Comparison of ENCODE assay signal across 12 cellular contexts in genomic region chr2:68214381-68214780, GRCh38. TPM values are rescaled to one million over a fixed set of nuclear protein-coding genes. Genes with fewer than 3 reads are reported as not detected.
A peak's percentile ranks its signal among the peaks of the same experiment; 100 is the strongest.
DNase-seq lines count a peak whose midpoint lies in the region; ATAC-seq and TF ChIP-seq lines count a peak whose summit lies in the region.
"Had no signal": no experiment of that assay in that cellular context is flagged by ENCODE, and none has a peak within 500 bp of the region (broad histone marks: within the 10 kb centered on the region; RNA-seq: fewer than 3 reads in every experiment).

No MANE protein-coding gene starts in this region.

- H3K9me3 ChIP-seq in tibial nerve: no peaks in the 10 kb centered on the region
- H3K9me3 ChIP-seq: breast epithelium had no signal

- no peak for TF ChIP-seq CTCF in tibial nerve (IDR thresholded peaks at IDR 0.05)

- TF ChIP-seq POLR2A in tibial nerve (IDR thresholded peaks at IDR 0.05): no peak

- POLR2A ChIA-PET in T-cell (lab: Charles Lee): no interaction called here

- H3K27me3 Mint-ChIP-seq in T-cell: no peaks in the 10 kb centered on the region

- H3K27ac ChIP-seq in tibial nerve: no peak overlapping the region
- H3K27ac ChIP-seq: breast epithelium had no signal

- WGBS in tibial nerve, 2 donors: 71 to 81% methylated on average over 5 of the region's 5 CpGs

- H3K27ac Mint-ChIP-seq in T-cell: peak overlapping the region; percentile 45 to 70

- ATAC-seq in GM18511 (IDR thresholded peaks at IDR 0.05; ENCODE audit: unreplicated experiment) (peak; percentile 82), GM21381 (IDR thresholded peaks at IDR 0.05; ENCODE audit: unreplicated experiment) (peak; percentile 75), HG03025 (IDR thresholded peaks at IDR 0.05; ENCODE audit: low FRiP score, unreplicated experiment) (peak; percentile 81), T-cell (replicated peaks in 1 of 4) (no peak)
- ATAC-seq: SK-N-SH treated with all-trans-retinoic acid at 6 μM for 48 hours had no signal

- CTCF ChIA-PET in T-cell (lab: Charles Lee): interaction anchor here in 1 of 2 donors (1.4 kb wide), 1 partner anchor 12 kb away, joined by 4 read pairs; no protein-coding TSS in a partner anchor

- DNase-seq in T-cell (no peak), NCI-H774 (lab: John Stamatoyannopoulos, UW) (no peak), iPS-NIHi11 (ENCODE audit: low spot score) (no peak), tibial nerve (ENCODE audit: low spot score in 2 of 2) (no peak)
- DNase-seq in activated CD4-positive, alpha-beta T cell treated with anti-CD3 and anti-CD28 coated beads for 4 hours: no peak
- DNase-seq: KBM-7, NCI-H2227 treated with DMSO at 0.1 percent for 48 hours had no signal

- H3K4me3 Mint-ChIP-seq in T-cell: no peak overlapping the region

- peaks cover 0 to 40% (median 9%) of the 10 kb centered on the region in 4 donors for H3K4me1 ChIP-seq in tibial nerve
- H3K4me1 ChIP-seq: breast epithelium had no signal

- H3K36me3 ChIP-seq in tibial nerve: peaks cover 0 to 12% (median 0%) of the 10 kb centered on the region in 3 donors
- H3K36me3 ChIP-seq: breast epithelium had no signal

- TF ChIP-seq EP300 in tibial nerve (IDR thresholded peaks at IDR 0.05): no peak

- no peak overlapping the region for H3K4me3 ChIP-seq in tibial nerve
- H3K4me3 ChIP-seq: breast epithelium had no signal

- no peaks in the 10 kb centered on the region for H3K27me3 ChIP-seq in tibial nerve
- H3K27me3 ChIP-seq: breast epithelium had no signal

- peaks cover 37% of the 10 kb centered on the region for H3K36me3 Mint-ChIP-seq in T-cell

- no peaks in the 10 kb centered on the region for H3K9me3 Mint-ChIP-seq in T-cell

- peaks cover 70 to 82% (median 79%) of the 10 kb centered on the region in 3 donors for H3K4me1 Mint-ChIP-seq in T-cell

RNA-seq across cellular contexts. Expression of gene PPP3R1, which starts 38.0 kb away (rescaled TPM):
- total RNA-seq in T-cell (10 to 100 TPM; 53.2 to 65.0 (median 57.7) TPM), tibial nerve (10 to 100 TPM; 31.5 to 41.7 (median 36.3) TPM)

RNA-seq across cellular contexts. Expression of gene PNO1, which starts 56.7 kb away (rescaled TPM):
- total RNA-seq in T-cell (10 to 100 TPM in 4 of 5 donors, 1 to 10 TPM in 1; 9.9 to 26.5 (median 13.1) TPM), tibial nerve (10 to 100 TPM; 12.7 to 28.5 (median 15.4) TPM)

Comparison
In these comparisons a context has a peak if more than half of its experiments do, and no peak if none do; other contexts are left out.
1. ATAC-seq: peak in GM18511 (single experiment), GM21381 (single experiment) and HG03025 (single experiment); none in T-cell (0 of 4).